In the genomic region with DNA sequence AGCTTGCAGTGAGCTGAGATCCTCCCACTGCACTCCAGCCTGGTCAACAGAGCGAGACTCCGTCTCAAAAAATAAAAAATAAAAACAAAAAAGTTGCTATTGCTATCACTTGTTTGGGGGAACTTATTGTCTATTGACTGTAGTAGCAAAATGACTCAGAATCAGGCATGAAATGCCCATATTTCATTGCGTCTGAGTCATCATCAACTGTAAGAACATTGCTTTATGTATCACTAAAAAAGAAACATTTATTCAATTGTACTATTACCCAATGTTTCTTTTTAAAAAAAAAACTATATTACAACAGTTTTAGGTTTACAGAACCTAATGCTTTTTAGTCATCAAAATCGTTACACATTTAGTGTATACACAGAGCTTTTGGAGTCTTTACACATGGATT, we compare ENCODE assay signal across 20 cellular contexts.
DNase-seq lines count a peak whose midpoint lies in the region; ATAC-seq, FAIRE-seq and TF ChIP-seq lines count a peak whose summit lies in the region.
"Had no signal": no experiment of that assay in that cellular context is flagged by ENCODE, and none has a peak within 500 bp of the region (broad histone marks: within the 10 kb centered on the region; RNA-seq: fewer than 3 reads in every experiment).

No MANE protein-coding gene starts in this region.

- H4K20me1 ChIP-seq in PC-3 (ENCODE audit: low read length) = no peaks in the 10 kb centered on the region

- H3K4me2 ChIP-seq in PC-3 (ENCODE audit: low read length) = peak overlapping the region; percentile 56

- intact Hi-C loops in PC-3 (cut with micrococcal nuclease) = no loop called here
- intact Hi-C loops in activated CD4-positive, alpha-beta memory T cell treated with anti-CD3 and anti-CD28 coated beads for 36 hours (cut with micrococcal nuclease) = no loop called here
- intact Hi-C loops in stomach (cut with DNase I; ENCODE audit: low total_unique reads) = no loop called here

- POLR2A ChIA-PET in PC-3 (lab: Charles Lee; ENCODE audit: unreplicated experiment) = interaction anchor here (0.6 kb wide), 1 partner anchor 586 kb away, joined by 3 read pairs; no protein-coding TSS in a partner anchor
- POLR2A ChIA-PET in activated CD4-positive, alpha-beta memory T cell treated with anti-CD3 and anti-CD28 coated beads for 36 hours (lab: Charles Lee) = no interaction called here

- no peaks in the 10 kb centered on the region for H3K9me2 ChIP-seq in PC-3 (replicated peaks; ENCODE audit: low read length)

- TF ChIP-seq CTCF in PC-3 (conservative IDR thresholded peaks at IDR 0.05; ENCODE audit: low read depth, low read length) = no peak
- no peak for TF ChIP-seq CTCF in epithelial cell of esophagus (IDR thresholded peaks at IDR 0.05; ENCODE audit: insufficient read depth, low read depth, low read length, missing control alignments)
- TF ChIP-seq CTCF in stomach (IDR thresholded peaks at IDR 0.05) = no peak
- no peak for TF ChIP-seq CTCF in GM13976 (IDR thresholded peaks at IDR 0.05; ENCODE audit: borderline replicate concordance, control extremely low read depth, extremely low read depth, insufficient read depth, missing control alignments)

- H3K27ac Mint-ChIP-seq in activated CD4-positive, alpha-beta memory T cell treated with anti-CD3 and anti-CD28 coated beads for 36 hours = no peak overlapping the region
- H3K27ac Mint-ChIP-seq: activated B cell treated with CpG ODN at 0.5 μM for 24 hours; activated CD8-positive, alpha-beta memory T cell treated with anti-CD3 and anti-CD28 coated beads, Interleukin-2, amount 10 ng/mL, durations not matched to agents 7 days and 5 days; naive thymus-derived CD8-positive, alpha-beta T cell had no signal

- in situ Hi-C loops in GM13976 (cut with MboI; ENCODE audit: low sequenced_read_pairs, unreplicated experiment) = no loop called here

- H3K4me3 Mint-ChIP-seq in activated CD4-positive, alpha-beta memory T cell treated with anti-CD3 and anti-CD28 coated beads for 36 hours = no peak overlapping the region
- H3K4me3 Mint-ChIP-seq: activated B cell treated with CpG ODN at 0.5 μM for 24 hours; activated CD8-positive, alpha-beta memory T cell treated with anti-CD3 and anti-CD28 coated beads, Interleukin-2, amount 10 ng/mL, durations not matched to agents 7 days and 5 days; naive thymus-derived CD8-positive, alpha-beta T cell had no signal

- BruUV-seq in PC-3 (replicated peaks; lab: Mats Ljungman, UMichigan) = no TSS peak

- TF ChIP-seq POLR2A in GM12891 (IDR thresholded peaks at IDR 0.05; ENCODE audit: low read depth, low read length) (no peak), stomach (IDR thresholded peaks at IDR 0.05) (no peak)

- peak overlapping the region; percentile 46 for H3K9ac ChIP-seq in PC-3 (ENCODE audit: low read length)

- H3K4me1 ChIP-seq in PC-3 (ENCODE audit: insufficient read depth, low read length) = peaks cover 43% of the 10 kb centered on the region
- peaks cover 11 to 18% (median 13%) of the 10 kb centered on the region in 4 donors for H3K4me1 ChIP-seq in stomach
- H3K4me1 ChIP-seq: upper lobe of right lung had no signal

- H3K27me3 Mint-ChIP-seq in activated CD4-positive, alpha-beta memory T cell treated with anti-CD3 and anti-CD28 coated beads for 36 hours = peaks cover 32% of the 10 kb centered on the region

- no peaks in the 10 kb centered on the region for H3K36me3 Mint-ChIP-seq in activated CD4-positive, alpha-beta memory T cell treated with anti-CD3 and anti-CD28 coated beads for 36 hours

- H3K79me2 ChIP-seq in PC-3 (ENCODE audit: low read length) = no peaks in the 10 kb centered on the region

- H3K4me3 ChIP-seq in PC-3 (ENCODE audit: low read length) = peak overlapping the region; percentile 16; the same call in 1 of the 2 replicates
- no peak overlapping the region for H3K4me3 ChIP-seq in epithelial cell of esophagus (ENCODE audit: low read length)
- H3K4me3 ChIP-seq in skeletal muscle cell (ENCODE audit: low read depth, low read length) = no peak overlapping the region
- H3K4me3 ChIP-seq in stomach = no peak overlapping the region
- H3K4me3 ChIP-seq: HAP-1, left ventricle myocardium inferior, upper lobe of right lung had no signal

- no peak for TF ChIP-seq EP300 in stomach (IDR thresholded peaks at IDR 0.05)

- H3K27me3 ChIP-seq in PC-3 (ENCODE audit: low read length) (no peaks in the 10 kb centered on the region), stomach (peaks cover 13 to 97% (median 32%) of the 10 kb centered on the region in 3 donors)

- CTCF ChIA-PET in PC-3 (lab: Charles Lee) = interaction anchor here (0.6 kb wide), 2 partner anchors 384 to 653 kb away, joined by 3 to 6 read pairs; no protein-coding TSS in a partner anchor
- CTCF ChIA-PET in activated CD4-positive, alpha-beta memory T cell treated with anti-CD3 and anti-CD28 coated beads for 36 hours (lab: Charles Lee) = no interaction called here

- no peaks in the 10 kb centered on the region for H3K9me3 ChIP-seq in PC-3 (ENCODE audit: low read length)
- no peaks in the 10 kb centered on the region for H3K9me3 ChIP-seq in stomach
- H3K9me3 ChIP-seq: HAP-1, left ventricle myocardium inferior, upper lobe of right lung had no signal

- no peak overlapping the region for H2AFZ ChIP-seq in PC-3 (ENCODE audit: low read length)

- no peaks in the 10 kb centered on the region for H3K9me3 Mint-ChIP-seq in activated CD4-positive, alpha-beta memory T cell treated with anti-CD3 and anti-CD28 coated beads for 36 hours

- no peak for FAIRE-seq in GM12891 (lab: Jason Lieb, UNC)

- DNase-seq in GM03348 (ENCODE audit: low spot score) (peak; percentile 57), PC-3 (peak; percentile 93), epithelial cell of esophagus (ENCODE audit: low read depth) (peak; percentile 44), skeletal muscle cell (ENCODE audit: low read depth) (peak; percentile 25), GM12891 (ENCODE audit: insufficient read length, low spot score) (no peak), stomach (no peak), GM13976 (ENCODE audit: low spot score) (no peak)
- no peak for DNase-seq in activated CD4-positive, alpha-beta memory T cell treated with anti-CD3 and anti-CD28 coated beads for 36 hours
- DNase-seq: activated B cell treated with CpG ODN at 0.5 μM for 24 hours; activated CD8-positive, alpha-beta memory T cell treated with anti-CD3 and anti-CD28 coated beads, Interleukin-2, amount 10 ng/mL, durations not matched to agents 7 days and 5 days; activated naive CD4-positive, alpha-beta T cell treated with Interleukin-2 at 50 U/mL for 16 hours; KG1; left ventricle myocardium inferior; naive thymus-derived CD8-positive, alpha-beta T cell; NCI-H1694; NCI-H524 treated with DMSO at 0.1 percent for 48 hours; retina; stimulated activated CD4-positive, alpha-beta T cell treated with anti-CD3 and anti-CD28 coated beads, Interleukin-4, amount 100 ng/mL, for 1 hour; upper lobe of right lung had no signal

- H3K4me1 Mint-ChIP-seq in activated CD4-positive, alpha-beta memory T cell treated with anti-CD3 and anti-CD28 coated beads for 36 hours (ENCODE audit: low read depth) = peaks cover 2% of the 10 kb centered on the region

- H3K36me3 ChIP-seq in PC-3 (ENCODE audit: low read depth, low read length) (no peaks in the 10 kb centered on the region), stomach (no peaks in the 10 kb centered on the region)
- H3K36me3 ChIP-seq: HAP-1, left ventricle myocardium inferior, upper lobe of right lung had no signal

- WGBS in stomach, 5 donors = 63 to 74% (median 69%) methylated on average over 4 of the region's 4 CpGs

- H3F3A ChIP-seq in PC-3 (ENCODE audit: low read length, unreplicated experiment) = peaks cover 6% of the 10 kb centered on the region

- peak; percentile 57 for ATAC-seq in PC-3
- ATAC-seq: activated CD8-positive, alpha-beta memory T cell treated with anti-CD3 and anti-CD28 coated beads, Interleukin-2, amount 10 ng/mL, durations not matched to agents 7 days and 5 days; naive thymus-derived CD8-positive, alpha-beta T cell; upper lobe of right lung had no signal

- peak overlapping the region; percentile 86 for H3K27ac ChIP-seq in PC-3 (ENCODE audit: low read length)
- no peak overlapping the region for H3K27ac ChIP-seq in stomach
- H3K27ac ChIP-seq: left ventricle myocardium inferior, upper lobe of right lung had no signal

TF ChIP-seq in GM12891, 5 proteins besides CTCF, POLR2A, EP300 and RAD21:
- TF ChIP-seq PAX5 (IDR thresholded peaks at IDR 0.05; ENCODE audit: insufficient read depth, low read length, severe bottlenecking) (no peak), POU2F2 (IDR thresholded peaks at IDR 0.05; ENCODE audit: low read depth, low read length) (no peak), SPI1 (IDR thresholded peaks at IDR 0.05; ENCODE audit: low read depth, low read length) (no peak), TAF1 (IDR thresholded peaks at IDR 0.05; ENCODE audit: low read depth, low read length) (no peak), POLR2AphosphoS5 (IDR thresholded peaks at IDR 0.05; ENCODE audit: low read depth, low read length) (no peak)

Comparison
In these comparisons a context has a peak if more than half of its experiments do, and no peak if none do; other contexts are left out.
1. DNase-seq: peak in GM03348 (single experiment), PC-3 (single experiment), epithelial cell of esophagus (single experiment) and skeletal muscle cell (single experiment); none in activated CD4-positive, alpha-beta memory T cell treated with anti-CD3 and anti-CD28 coated beads for 36 hours (single experiment), GM12891 (single experiment), stomach (single experiment) and GM13976 (single experiment).